ENCODE assay signal across 9 cellular contexts in genomic region chr19:23762548-23762883, GRCh38. TPM values are rescaled to one million over a fixed set of nuclear protein-coding genes. Genes with fewer than 3 reads are reported as not detected.
DNase-seq lines count a peak whose midpoint lies in the region; ATAC-seq and TF ChIP-seq lines count a peak whose summit lies in the region.
"Had no signal": no experiment of that assay in that cellular context is flagged by ENCODE, and none has a peak within 500 bp of the region (broad histone marks: within the 10 kb centered on the region; RNA-seq: fewer than 3 reads in every experiment).

No MANE protein-coding gene starts in this region.

- no peak overlapping the region for H3K27ac ChIP-seq in SK-N-SH (ENCODE audit: low read depth in 2 of 2, low read length in 1 of 2)

- H3K4me2 ChIP-seq in SK-N-SH = peak overlapping the region; percentile 92

- no peak for TF ChIP-seq EP300 in SK-N-SH (IDR thresholded peaks at IDR 0.05; ENCODE audit: borderline replicate concordance in 1 of 2, low read depth in 1 of 2, low read length in 1 of 2)

- no peak overlapping the region for H3K9ac ChIP-seq in SK-N-SH

- H3K36me3 Mint-ChIP-seq in activated T-helper 2 cell treated with anti-CD3 and anti-CD28 coated beads, Interferon-gamma antibody, Interleukin-2, Interleukin-4, amounts not matched to agents 10 μg/mL and 5 μg/mL and 100 μg/mL, durations not matched to agents 14 hours and 24 hours and 36 hours (ENCODE audit: low read depth) = peaks cover 16% of the 10 kb centered on the region
- no peaks in the 10 kb centered on the region for H3K36me3 Mint-ChIP-seq in immature natural killer cell
- H3K36me3 Mint-ChIP-seq in stimulated activated effector memory CD8-positive, alpha-beta T cell treated with anti-CD3 and anti-CD28 coated beads, Interleukin-12 subunit alpha, Interleukin-12 subunit beta, amount 100 ng/mL, for 72 hours = peaks cover 5% of the 10 kb centered on the region

- peaks cover 22% of the 10 kb centered on the region for H3K9me3 Mint-ChIP-seq in activated T-helper 2 cell treated with anti-CD3 and anti-CD28 coated beads, Interferon-gamma antibody, Interleukin-2, Interleukin-4, amounts not matched to agents 10 μg/mL and 5 μg/mL and 100 μg/mL, durations not matched to agents 14 hours and 24 hours and 36 hours
- H3K9me3 Mint-ChIP-seq in immature natural killer cell = no peaks in the 10 kb centered on the region
- H3K9me3 Mint-ChIP-seq in stimulated activated effector memory CD8-positive, alpha-beta T cell treated with anti-CD3 and anti-CD28 coated beads, Interleukin-12 subunit alpha, Interleukin-12 subunit beta, amount 100 ng/mL, for 72 hours = no peaks in the 10 kb centered on the region

- peaks cover 10% of the 10 kb centered on the region for H3F3A ChIP-seq in SK-N-SH (replicated peaks; ENCODE audit: insufficient read depth)

- TF ChIP-seq CTCF in SK-N-SH (IDR thresholded peaks at IDR 0.05) = no peak

- H3K4me3 Mint-ChIP-seq in activated T-helper 2 cell treated with anti-CD3 and anti-CD28 coated beads, Interferon-gamma antibody, Interleukin-2, Interleukin-4, amounts not matched to agents 10 μg/mL and 5 μg/mL and 100 μg/mL, durations not matched to agents 14 hours and 24 hours and 36 hours (ENCODE audit: low read depth) = peak overlapping the region; percentile 83
- H3K4me3 Mint-ChIP-seq in immature natural killer cell = peak overlapping the region; percentile 92 to 97 (median 95)
- H3K4me3 Mint-ChIP-seq in stimulated activated effector memory CD8-positive, alpha-beta T cell treated with anti-CD3 and anti-CD28 coated beads, Interleukin-12 subunit alpha, Interleukin-12 subunit beta, amount 100 ng/mL, for 72 hours = peak overlapping the region; percentile 86

- no peak overlapping the region for H3K27ac Mint-ChIP-seq in activated T-helper 2 cell treated with anti-CD3 and anti-CD28 coated beads, Interferon-gamma antibody, Interleukin-2, Interleukin-4, amounts not matched to agents 10 μg/mL and 5 μg/mL and 100 μg/mL, durations not matched to agents 14 hours and 24 hours and 36 hours
- peak overlapping the region; percentile 60 to 89 (median 84) for H3K27ac Mint-ChIP-seq in immature natural killer cell
- peak overlapping the region; percentile 48 for H3K27ac Mint-ChIP-seq in stimulated activated effector memory CD8-positive, alpha-beta T cell treated with anti-CD3 and anti-CD28 coated beads, Interleukin-12 subunit alpha, Interleukin-12 subunit beta, amount 100 ng/mL, for 72 hours

- intact Hi-C loops in activated T-helper 2 cell treated with anti-CD3 and anti-CD28 coated beads, Interferon-gamma antibody, Interleukin-2, Interleukin-4, amounts not matched to agents 10 μg/mL and 5 μg/mL and 100 μg/mL, durations not matched to agents 14 hours and 24 hours and 36 hours (cut with micrococcal nuclease) = loop anchor here (2.0 kb wide), 1 partner anchor 76 kb away; the partner anchor contains the start of gene ZNF675

- ATAC-seq in SK-N-SH treated with all-trans-retinoic acid at 6 μM for 48 hours = no peak
- no peak for ATAC-seq in stimulated activated effector memory CD8-positive, alpha-beta T cell treated with anti-CD3 and anti-CD28 coated beads, Interleukin-12 subunit alpha, Interleukin-12 subunit beta, amount 100 ng/mL, for 72 hours

- H3K27me3 Mint-ChIP-seq in activated T-helper 2 cell treated with anti-CD3 and anti-CD28 coated beads, Interferon-gamma antibody, Interleukin-2, Interleukin-4, amounts not matched to agents 10 μg/mL and 5 μg/mL and 100 μg/mL, durations not matched to agents 14 hours and 24 hours and 36 hours (ENCODE audit: low read depth) = no peaks in the 10 kb centered on the region
- peaks cover 7 to 14% (median 9%) of the 10 kb centered on the region in 3 donors for H3K27me3 Mint-ChIP-seq in immature natural killer cell (ENCODE audit: low read depth in 3 of 3)

- POLR2A ChIA-PET in SK-N-SH (lab: Yijun Ruan, JAX) = interaction anchor here (1.0 to 1.8 kb wide), 3 partner anchors 152 to 347 kb away, joined by 3 to 4 read pairs (median 4); partner anchors contain the start of gene ZNF726

- no peaks in the 10 kb centered on the region for H4K20me1 ChIP-seq in SK-N-SH (ENCODE audit: insufficient read depth)

- CTCF ChIA-PET in SK-N-SH (lab: Yijun Ruan, JAX) = interaction anchor here (1.4 kb wide), 1 partner anchor 55 kb away, joined by 4 read pairs; no protein-coding TSS in a partner anchor

- H3K4me3 ChIP-seq in SK-N-SH (ENCODE audit: low read depth in 2 of 2, low read length in 1 of 2) = peak overlapping the region; percentile 77 to 81

- no peak for DNase-seq in SK-N-SH
- DNase-seq in activated T-helper 2 cell treated with anti-CD3 and anti-CD28 coated beads, Interferon-gamma antibody, Interleukin-2, Interleukin-4, amounts not matched to agents 10 μg/mL and 5 μg/mL and 100 μg/mL, durations not matched to agents 14 hours and 24 hours and 36 hours (ENCODE audit: low spot score) = no peak
- DNase-seq in immature natural killer cell = no peak
- no peak for DNase-seq in stimulated activated effector memory CD8-positive, alpha-beta T cell treated with anti-CD3 and anti-CD28 coated beads, Interleukin-12 subunit alpha, Interleukin-12 subunit beta, amount 100 ng/mL, for 72 hours (ENCODE audit: low spot score in 2 of 2)
- no peak for DNase-seq in iPS-NIHi7 (ENCODE audit: extremely low spot score)
- DNase-seq in epidermal melanocyte (ENCODE audit: insufficient read length, low spot score) = no peak
- no peak for DNase-seq in NAMALWA (ENCODE audit: low spot score)
- DNase-seq: NCI-H187 treated with DMSO at 0.1 percent for 48 hours had no signal

- no peak for TF ChIP-seq RAD21 in SK-N-SH (IDR thresholded peaks at IDR 0.05; ENCODE audit: low read length)

- no peaks in the 10 kb centered on the region for H3K9me2 ChIP-seq in SK-N-SH

- 21% methylated on average over 9 of the region's 9 CpGs for WGBS in SK-N-SH (ENCODE audit: low lambda C conversion rate)

- no peaks in the 10 kb centered on the region for H3K36me3 ChIP-seq in SK-N-SH (replicated peaks in 1 of 2; ENCODE audit: control insufficient read depth in 1 of 2, insufficient read depth in 2 of 2, low read length in 1 of 2)

- no peak overlapping the region for H2AFZ ChIP-seq in SK-N-SH (ENCODE audit: low read depth)

- peaks cover 0 to 2% of the 10 kb centered on the region in 2 experiments; a peak in 2 of 4 replicates for H3K4me1 ChIP-seq in SK-N-SH (ENCODE audit: control insufficient read depth in 1 of 2, insufficient read depth in 2 of 2, low read depth in 1 of 2, low read length in 1 of 2)

- peaks cover 30% of the 10 kb centered on the region for H3K79me2 ChIP-seq in SK-N-SH (ENCODE audit: insufficient read depth)

- peaks cover 17% of the 10 kb centered on the region for H3K4me1 Mint-ChIP-seq in activated T-helper 2 cell treated with anti-CD3 and anti-CD28 coated beads, Interferon-gamma antibody, Interleukin-2, Interleukin-4, amounts not matched to agents 10 μg/mL and 5 μg/mL and 100 μg/mL, durations not matched to agents 14 hours and 24 hours and 36 hours (ENCODE audit: low read depth)
- H3K4me1 Mint-ChIP-seq in immature natural killer cell = peaks cover 56 to 69% of the 10 kb centered on the region in 2 donors
- H3K4me1 Mint-ChIP-seq in stimulated activated effector memory CD8-positive, alpha-beta T cell treated with anti-CD3 and anti-CD28 coated beads, Interleukin-12 subunit alpha, Interleukin-12 subunit beta, amount 100 ng/mL, for 72 hours = peaks cover 29% of the 10 kb centered on the region

- no peaks in the 10 kb centered on the region for H3K27me3 ChIP-seq in SK-N-SH (ENCODE audit: insufficient read depth)

- H3K9me3 ChIP-seq in SK-N-SH = no peaks in the 10 kb centered on the region

TF ChIP-seq in SK-N-SH, 30 proteins besides CTCF, POLR2A, EP300 and RAD21:
- no peak for TF ChIP-seq FOXJ3 (CRISPR knock-in tag; IDR thresholded peaks at IDR 0.05)
- TF ChIP-seq USF2 (IDR thresholded peaks at IDR 0.05; ENCODE audit: borderline replicate concordance, low read depth, low read length) = no peak
- no peak for TF ChIP-seq EZH2phosphoT487 (IDR thresholded peaks at IDR 0.05; ENCODE audit: borderline replicate concordance, low read depth)

TF ChIP-seq in SK-N-SH treated with all-trans-retinoic acid at 6 μM for 48 hours, 23 proteins besides CTCF, POLR2A, EP300 and RAD21:
- TF ChIP-seq GLIS3 (CRISPR knock-in tag; IDR thresholded peaks at IDR 0.05) (no peak), ZNF70 (CRISPR knock-in tag; IDR thresholded peaks at IDR 0.05) (no peak), CSRNP3 (CRISPR knock-in tag; IDR thresholded peaks at IDR 0.05) (no peak), PPARA (CRISPR knock-in tag; IDR thresholded peaks at IDR 0.05; ENCODE audit: borderline replicate concordance) (no peak), ZFP3 (CRISPR knock-in tag; IDR thresholded peaks at IDR 0.05) (no peak), TCF4 (CRISPR knock-in tag; IDR thresholded peaks at IDR 0.05; ENCODE audit: borderline replicate concordance) (no peak)

RNA-seq across cellular contexts. Expression of gene ZNF681, which starts 3.8 kb away (rescaled TPM):
- polyA plus RNA-seq in SK-N-SH (2012; rRNA removed) (0.37 and 0.38 TPM in 2 replicates), immature natural killer cell (1 to 10 TPM in 1 of 3 donors, under 1 TPM in 2; 0.13 to 1.6 (median 0.63) TPM)
- 0.68 and 0.73 TPM in 2 replicates for polyA plus RNA-seq in SK-N-SH (2012; cell fraction: cytosol; rRNA removed)
- 0.27 and 0.46 TPM in 2 replicates for polyA plus RNA-seq in SK-N-SH (2012; cell fraction: nucleus; rRNA removed)
- 3.1 and 3.5 TPM in 2 replicates for total RNA-seq in activated T-helper 2 cell treated with anti-CD3 and anti-CD28 coated beads, Interferon-gamma antibody, Interleukin-2, Interleukin-4, amounts not matched to agents 10 μg/mL and 5 μg/mL and 100 μg/mL, durations not matched to agents 14 hours and 24 hours and 36 hours
